Comparison of ENCODE assay signal across 1 cellular context in genomic region chr7:41133700-41134099, GRCh38.
TF ChIP-seq lines count a peak whose summit lies in the region.

No MANE protein-coding gene starts in this region.

TF ChIP-seq in SK-N-SH treated with all-trans-retinoic acid at 6 μM for 48 hours, 23 proteins besides CTCF, POLR2A, EP300 and RAD21 (continued from another document):
- TF ChIP-seq CSRNP3 (CRISPR knock-in tag; IDR thresholded peaks at IDR 0.05) (no peak), TOX (CRISPR knock-in tag; IDR thresholded peaks at IDR 0.05; ENCODE audit: borderline replicate concordance) (no peak), POU6F1 (CRISPR knock-in tag; IDR thresholded peaks at IDR 0.05; ENCODE audit: borderline replicate concordance, low read depth) (no peak), ESRRG (CRISPR knock-in tag; IDR thresholded peaks at IDR 0.05) (no peak), ZC3H10 (CRISPR knock-in tag; IDR thresholded peaks at IDR 0.05) (no peak)
